Comparison of ENCODE assay signal across 8 cellular contexts in genomic region chr17:45160505-45161287, GRCh38. TPM values are rescaled to one million over a fixed set of nuclear protein-coding genes. Genes with fewer than 3 reads are reported as not detected.
DNase-seq lines count a peak whose midpoint lies in the region; ATAC-seq and TF ChIP-seq lines count a peak whose summit lies in the region.

No MANE protein-coding gene starts in this region.

- H3K36me3 ChIP-seq in breast epithelium: no peaks in the 10 kb centered on the region

- no peaks in the 10 kb centered on the region for H3K27me3 ChIP-seq in breast epithelium

- H3K27ac ChIP-seq in breast epithelium: peak overlapping the region; percentile 100

- TF ChIP-seq CTCF in breast epithelium (IDR thresholded peaks at IDR 0.05): peak in 1 of 3 donors; percentile 13

- peak overlapping the region; percentile 95 to 100 (median 99) for H3K4me3 ChIP-seq in breast epithelium

- no peak for TF ChIP-seq POLR2A in breast epithelium (IDR thresholded peaks at IDR 0.05)

- ATAC-seq in GM21723 (IDR thresholded peaks at IDR 0.05; ENCODE audit: unreplicated experiment): peak; percentile 29

- H3K9me3 ChIP-seq in breast epithelium: no peaks in the 10 kb centered on the region

- peaks cover 3 to 21% of the 10 kb centered on the region in 2 donors for H3K4me1 ChIP-seq in breast epithelium

- DNase-seq in DMS79 (lab: John Stamatoyannopoulos, UW) (peak; percentile 59), LHCN-M2 (ENCODE audit: low read depth) (peak; percentile 61), T-helper 9 cell (peak; percentile 42), breast epithelium (ENCODE audit: low spot score in 2 of 2) (peak; percentile 55 to 69), islet precursor cell (peak; percentile 97), GF-D8 (lab: John Stamatoyannopoulos, UW) (no peak)
- peak; percentile 47 to 48 for DNase-seq in stimulated activated CD4-positive, alpha-beta T cell treated with anti-CD3 and anti-CD28 coated beads, Interleukin-15, amount 100 ng/mL, for 1 hour (ENCODE audit: low read depth in 1 of 2, low spot score in 1 of 2)

- intact Hi-C loops in breast epithelium (cut with DNase I; ENCODE audit: low total_unique reads): no loop called here

RNA-seq across cellular contexts. Expression of gene HEXIM2, which starts 1.0 kb away (rescaled TPM):
- total RNA-seq in LHCN-M2 (2014; rRNA removed) (5.0 and 11.6 TPM in 2 replicates), breast epithelium (10 to 100 TPM in 2 of 3 donors, 1 to 10 TPM in 1; 6.6 to 13.3 (median 13.2) TPM)
- 6.6 TPM for polyA plus RNA-seq in LHCN-M2 (2012)

RNA-seq across cellular contexts. Expression of gene HEXIM1, which starts 12.4 kb away (rescaled TPM):
- total RNA-seq in LHCN-M2 (2014; rRNA removed) (7.2 and 11.1 TPM in 2 replicates), breast epithelium (10 to 100 TPM; 21.3 to 35.6 (median 33.4) TPM)
- polyA plus RNA-seq in LHCN-M2 (2012): 18.9 TPM

RNA-seq across cellular contexts. Expression of gene ACBD4, which starts 25.2 kb away (rescaled TPM):
- 3.1 and 4.4 TPM in 2 replicates for total RNA-seq in LHCN-M2 (2014; rRNA removed)
- polyA plus RNA-seq in LHCN-M2 (2012): 5.1 TPM
- 10 to 100 TPM; 13.8 to 28.8 (median 15.7) TPM for total RNA-seq in breast epithelium

RNA-seq across cellular contexts. Expression of gene PLCD3, which starts 28.4 kb away (rescaled TPM):
- 36.5 and 146 TPM in 2 replicates for total RNA-seq in LHCN-M2 (2014; rRNA removed)
- polyA plus RNA-seq in LHCN-M2 (2012): 73.9 TPM
- 10 to 100 TPM; 30.8 to 62.2 (median 41.1) TPM for total RNA-seq in breast epithelium
